ENCODE assay signal across 8 cellular contexts in the genomic region with DNA sequence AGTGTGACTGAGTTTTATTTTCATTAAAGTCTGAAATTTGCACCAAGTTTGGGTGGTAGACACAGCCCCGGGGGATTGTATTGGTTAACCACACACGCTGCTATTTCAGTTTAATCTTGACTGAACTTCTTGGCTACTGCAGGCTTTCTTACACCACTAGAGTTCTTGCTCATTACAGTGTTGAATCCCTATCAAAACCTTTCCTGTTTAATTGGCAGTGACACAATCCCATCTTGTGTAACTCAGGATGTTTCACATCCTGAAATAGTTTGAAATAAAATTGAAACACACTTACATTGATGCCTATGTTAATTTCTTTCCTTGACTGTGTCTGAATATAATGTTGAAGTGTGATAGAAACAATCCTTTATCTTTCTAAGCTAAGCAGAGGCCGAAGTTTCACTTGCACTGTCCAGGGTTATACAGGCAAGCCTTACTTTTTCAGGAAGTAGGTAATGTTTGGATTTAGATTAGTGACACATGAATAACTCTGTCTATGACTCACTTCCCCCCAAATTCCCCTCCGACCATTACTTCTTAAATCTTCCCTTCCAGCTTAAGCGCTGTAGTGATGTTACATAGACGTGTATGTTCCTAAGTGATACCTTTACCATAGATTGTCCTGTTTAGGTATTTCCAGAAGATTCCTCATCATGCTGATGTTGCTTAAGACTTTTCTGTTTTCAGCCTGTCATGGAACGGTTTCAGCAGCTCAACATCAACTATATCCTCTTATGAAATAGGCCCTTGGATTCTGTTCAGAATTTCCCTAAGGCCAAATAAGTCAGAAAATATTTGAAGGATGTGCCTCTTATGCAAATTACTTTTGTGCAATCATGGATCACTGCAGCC. TPM values are rescaled to one million over a fixed set of nuclear protein-coding genes. Genes with fewer than 3 reads are reported as not detected.
DNase-seq lines count a peak whose midpoint lies in the region; ATAC-seq and TF ChIP-seq lines count a peak whose summit lies in the region.

No MANE protein-coding gene starts in this region.

- DNase-seq in activated naive CD4-positive, alpha-beta T cell treated with anti-CD3 and anti-CD28 coated beads for 36 hours: peak; percentile 14
- no peak for DNase-seq in activated naive CD4-positive, alpha-beta T cell treated with Interleukin-2 at 50 U/mL for 16 hours
- DNase-seq in SIG-M5 (lab: John Stamatoyannopoulos, UW): peak; percentile 96
- DNase-seq in effector memory CD8-positive, alpha-beta T cell: peak in 2 of 3 experiments; percentile 17 to 28
- DNase-seq in BE2C: no peak
- no peak for DNase-seq in H7

- no peak overlapping the region for H3K4me3 Mint-ChIP-seq in activated naive CD4-positive, alpha-beta T cell treated with anti-CD3 and anti-CD28 coated beads for 36 hours
- H3K4me3 Mint-ChIP-seq in effector memory CD8-positive, alpha-beta T cell: peak overlapping the region; percentile 45 to 82

- H3K36me3 ChIP-seq in neutrophil: peaks cover 7% of the 10 kb centered on the region
- H3K36me3 ChIP-seq in BE2C: no peaks in the 10 kb centered on the region
- H3K36me3 ChIP-seq in H7 (replicated peaks; ENCODE audit: control insufficient read depth, insufficient read depth, low read length): no peaks in the 10 kb centered on the region

- H3K9me3 ChIP-seq in neutrophil: no peaks in the 10 kb centered on the region
- H3K9me3 ChIP-seq in BE2C: no peaks in the 10 kb centered on the region

- ATAC-seq in HG03060 (IDR thresholded peaks at IDR 0.05; ENCODE audit: low read depth, unreplicated experiment): peak; percentile 58
- peak; percentile 42 for ATAC-seq in effector memory CD8-positive, alpha-beta T cell (replicated peaks)

- H3K4me3 ChIP-seq in neutrophil (ENCODE audit: low read depth in 1 of 2, low read length in 1 of 2) (peak overlapping the region; percentile 13 to 14), BE2C (ENCODE audit: low read depth, low read length) (no peak overlapping the region), H7 (ENCODE audit: insufficient read depth, low read depth, low read length) (no peak overlapping the region)

- no peaks in the 10 kb centered on the region for H3K27me3 ChIP-seq in neutrophil
- H3K27me3 ChIP-seq in BE2C: no peaks in the 10 kb centered on the region
- no peaks in the 10 kb centered on the region for H3K27me3 ChIP-seq in H7 (ENCODE audit: control insufficient read depth, insufficient read depth, low read length)

- CTCF ChIA-PET in activated naive CD4-positive, alpha-beta T cell treated with anti-CD3 and anti-CD28 coated beads for 36 hours (lab: Charles Lee): interaction anchor here (1.0 to 1.4 kb wide), 3 partner anchors 11 to 94 kb away, joined by 3 to 5 read pairs (median 5); no protein-coding TSS in a partner anchor

- TF ChIP-seq CTCF in neutrophil (IDR thresholded peaks at IDR 0.05): no peak
- no peak for TF ChIP-seq CTCF in BE2C (IDR thresholded peaks at IDR 0.05; ENCODE audit: low read depth, low read length)

- H3K4me1 ChIP-seq in neutrophil (ENCODE audit: control insufficient read depth in 1 of 2, insufficient read depth in 1 of 2, low read depth in 1 of 2, low read length in 1 of 2) (peaks cover 63 to 65% of the 10 kb centered on the region in 2 experiments), BE2C (no peaks in the 10 kb centered on the region)

- peak overlapping the region; percentile 90 for H3K27ac ChIP-seq in neutrophil

- H3K4me1 Mint-ChIP-seq in activated naive CD4-positive, alpha-beta T cell treated with anti-CD3 and anti-CD28 coated beads for 36 hours (ENCODE audit: low read depth): peaks cover 48% of the 10 kb centered on the region
- H3K4me1 Mint-ChIP-seq in effector memory CD8-positive, alpha-beta T cell (ENCODE audit: low read depth in 2 of 2): peaks cover 40 to 63% of the 10 kb centered on the region in 2 donors

- H3K36me3 Mint-ChIP-seq in activated naive CD4-positive, alpha-beta T cell treated with anti-CD3 and anti-CD28 coated beads for 36 hours (ENCODE audit: low read depth): peaks cover 27% of the 10 kb centered on the region
- peaks cover 21% of the 10 kb centered on the region for H3K36me3 Mint-ChIP-seq in effector memory CD8-positive, alpha-beta T cell (ENCODE audit: insufficient read depth)

- H3K9me3 Mint-ChIP-seq in activated naive CD4-positive, alpha-beta T cell treated with anti-CD3 and anti-CD28 coated beads for 36 hours: no peaks in the 10 kb centered on the region
- no peaks in the 10 kb centered on the region for H3K9me3 Mint-ChIP-seq in effector memory CD8-positive, alpha-beta T cell

- intact Hi-C loops in activated naive CD4-positive, alpha-beta T cell treated with anti-CD3 and anti-CD28 coated beads for 36 hours (cut with micrococcal nuclease): loop anchor here (1.0 kb wide), 1 partner anchor 11 kb away; no protein-coding TSS in a partner anchor

- H3K27ac Mint-ChIP-seq in activated naive CD4-positive, alpha-beta T cell treated with anti-CD3 and anti-CD28 coated beads for 36 hours: peak overlapping the region; percentile 84
- peak overlapping the region; percentile 94 to 100 for H3K27ac Mint-ChIP-seq in effector memory CD8-positive, alpha-beta T cell

- no peaks in the 10 kb centered on the region for H3K27me3 Mint-ChIP-seq in activated naive CD4-positive, alpha-beta T cell treated with anti-CD3 and anti-CD28 coated beads for 36 hours (ENCODE audit: low read depth)
- H3K27me3 Mint-ChIP-seq in effector memory CD8-positive, alpha-beta T cell: no peaks in the 10 kb centered on the region

RNA-seq across cellular contexts. Expression of a gene that starts 16.8 kb away (rescaled TPM):
- 10 to 100 TPM; 25.9 to 27.0 TPM for total RNA-seq in activated naive CD4-positive, alpha-beta T cell treated with anti-CD3 and anti-CD28 coated beads for 36 hours
- 7.4 TPM for polyA plus RNA-seq in BE2C (2012; ENCODE audit: insufficient read depth, insufficient read length, low read depth)
- total RNA-seq in H7 (2014; rRNA removed; shearing (Covaris generic)): 21.7 and 35.2 TPM in 2 replicates

Comparison
In these comparisons a context has a peak if more than half of its experiments do, and no peak if none do; other contexts are left out.
1. DNase-seq: peak in activated naive CD4-positive, alpha-beta T cell treated with anti-CD3 and anti-CD28 coated beads for 36 hours (single experiment), SIG-M5 (single experiment) and effector memory CD8-positive, alpha-beta T cell (2 of 3); none in activated naive CD4-positive, alpha-beta T cell treated with Interleukin-2 at 50 U/mL for 16 hours (single experiment), BE2C (single experiment) and H7 (single experiment).
2. H3K4me3 ChIP-seq: peak in neutrophil (2 of 2); none in BE2C (single experiment) and H7 (single experiment).